In the genomic region with DNA sequence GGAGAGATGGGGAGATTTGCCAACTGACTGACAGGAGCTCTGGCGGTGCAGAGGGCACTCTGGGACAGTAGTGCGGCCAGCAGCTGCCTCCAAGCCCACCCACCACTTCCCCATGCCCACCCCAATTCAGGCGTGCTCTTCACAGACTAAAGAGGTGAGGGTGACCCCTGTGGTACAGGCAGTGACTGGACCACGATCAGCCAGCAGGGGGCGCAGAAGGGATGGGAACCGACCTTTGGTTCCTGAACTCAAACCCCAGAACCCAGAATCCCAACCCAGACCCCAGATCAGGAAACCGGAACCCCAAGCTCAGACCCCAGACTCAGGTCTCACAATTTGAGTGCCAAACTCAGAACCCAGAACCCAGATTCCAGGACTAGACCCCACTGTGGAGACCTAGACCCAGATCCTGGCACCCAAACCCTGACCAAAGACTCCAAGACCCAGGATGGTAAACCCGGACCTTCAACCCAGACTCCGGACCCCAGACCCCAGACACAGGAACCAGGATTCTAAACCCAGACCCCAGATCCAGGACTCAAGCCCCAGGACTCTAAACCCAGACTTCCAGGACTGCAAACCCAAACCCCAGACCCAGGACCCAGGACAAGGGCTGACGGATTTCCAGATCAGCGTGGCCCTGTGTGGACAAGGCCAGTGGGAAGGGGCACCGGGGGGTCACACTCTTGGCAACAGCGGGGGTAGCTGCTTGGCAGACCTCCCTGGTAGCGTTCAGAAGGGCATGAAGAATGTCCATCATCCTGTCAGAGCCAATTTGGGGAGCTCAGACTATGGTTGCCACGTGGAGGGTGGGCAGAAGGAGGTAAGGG, we compare ENCODE assay signal across 9 cellular contexts. TPM values are rescaled to one million over a fixed set of nuclear protein-coding genes. Genes with fewer than 3 reads are reported as not detected.
DNase-seq lines count a peak whose midpoint lies in the region; ATAC-seq, FAIRE-seq and TF ChIP-seq lines count a peak whose summit lies in the region.
"Had no signal": no experiment of that assay in that cellular context is flagged by ENCODE, and none has a peak within 500 bp of the region (broad histone marks: within the 10 kb centered on the region; RNA-seq: fewer than 3 reads in every experiment).

No MANE protein-coding gene starts in this region.

- DNase-seq in ACHN: peak; percentile 48
- DNase-seq in GM18507 (ENCODE audit: extremely low spot score, insufficient read length, low read depth): no peak
- DNase-seq in SJCRH30: peak; percentile 63 to 75
- peak; percentile 60 to 91 (median 80) for DNase-seq in activated naive CD4-positive, alpha-beta T cell (lab: John Stamatoyannopoulos, UW)
- peak; percentile 91 for DNase-seq in glutamatergic neuron
- DNase-seq in progenitor cell of endocrine pancreas (ENCODE audit: low spot score, unreplicated experiment): peak; percentile 66
- peak; percentile 91 for DNase-seq in upper lobe of right lung
- DNase-seq in RCC 7860 (ENCODE audit: low spot score): no peak

- H3K36me3 ChIP-seq in SJCRH30 (no peaks in the 10 kb centered on the region), upper lobe of right lung (no peaks in the 10 kb centered on the region)
- H3K36me3 ChIP-seq: HAP-1 had no signal

- in situ Hi-C loops in ACHN (cut with HindIII; ENCODE audit: low pct_ligation_motif_present, low pct_unique_long_range_greater_than_20kb, low sequenced_read_pairs): no loop called here

- intact Hi-C loops in upper lobe of right lung (cut with DNase I): no loop called here

- H3K27ac Mint-ChIP-seq in glutamatergic neuron (ENCODE audit: unreplicated experiment) (no peak overlapping the region), progenitor cell of endocrine pancreas (no peak overlapping the region)

- ATAC-seq in upper lobe of right lung: peak; percentile 64

- peak; percentile 91 for TF ChIP-seq CTCF in glutamatergic neuron (IDR thresholded peaks at IDR 0.05; ENCODE audit: partially characterized antibody, unreplicated experiment)
- TF ChIP-seq CTCF in progenitor cell of endocrine pancreas (IDR thresholded peaks at IDR 0.05; ENCODE audit: unreplicated experiment): peak; percentile 90
- TF ChIP-seq CTCF in upper lobe of right lung (IDR thresholded peaks at IDR 0.05): peak; percentile 88

- H3K27me3 Mint-ChIP-seq in glutamatergic neuron (ENCODE audit: unreplicated experiment): peaks cover 7% of the 10 kb centered on the region
- H3K27me3 Mint-ChIP-seq in progenitor cell of endocrine pancreas: peaks cover 31% of the 10 kb centered on the region

- FAIRE-seq in GM18507 (lab: Jason Lieb, UNC) (peak; percentile 93), RCC 7860 (lab: Jason Lieb, UNC) (no peak)

- no peaks in the 10 kb centered on the region for H3K4me1 ChIP-seq in SJCRH30
- H3K4me1 ChIP-seq in upper lobe of right lung: peaks cover 41% of the 10 kb centered on the region
- H3K4me1 ChIP-seq: HAP-1 had no signal

- H3K27ac ChIP-seq in SJCRH30: no peak overlapping the region
- H3K27ac ChIP-seq in upper lobe of right lung: peak overlapping the region; percentile 63

- H3K4me1 Mint-ChIP-seq in glutamatergic neuron (ENCODE audit: low read depth, unreplicated experiment): no peaks in the 10 kb centered on the region
- peaks cover 2% of the 10 kb centered on the region for H3K4me1 Mint-ChIP-seq in progenitor cell of endocrine pancreas (ENCODE audit: low read depth)

- H3K36me3 Mint-ChIP-seq in glutamatergic neuron (ENCODE audit: unreplicated experiment) (no peaks in the 10 kb centered on the region), progenitor cell of endocrine pancreas (ENCODE audit: insufficient read depth) (no peaks in the 10 kb centered on the region)

- H3K4me3 ChIP-seq in SJCRH30 (no peak overlapping the region), upper lobe of right lung (no peak overlapping the region)
- H3K4me3 ChIP-seq: HAP-1 had no signal

- H3K9me3 ChIP-seq in SJCRH30 (replicated peaks): no peaks in the 10 kb centered on the region
- no peaks in the 10 kb centered on the region for H3K9me3 ChIP-seq in upper lobe of right lung
- H3K9me3 ChIP-seq: HAP-1 had no signal

- H3K9me3 Mint-ChIP-seq in glutamatergic neuron (ENCODE audit: unreplicated experiment) (peaks cover 8% of the 10 kb centered on the region), progenitor cell of endocrine pancreas (ENCODE audit: low read depth) (no peaks in the 10 kb centered on the region)

- H3K27me3 ChIP-seq in SJCRH30: no peaks in the 10 kb centered on the region
- no peaks in the 10 kb centered on the region for H3K27me3 ChIP-seq in upper lobe of right lung

- H3K4me3 Mint-ChIP-seq in glutamatergic neuron (ENCODE audit: unreplicated experiment) (no peak overlapping the region), progenitor cell of endocrine pancreas (ENCODE audit: low read depth) (no peak overlapping the region)

RNA-seq across cellular contexts. Expression of a gene that starts 3.7 kb away (rescaled TPM):
- not detected in 2 replicates for total RNA-seq in SJCRH30 (2014; rRNA removed; shearing (Covaris generic))
- total RNA-seq in glutamatergic neuron (ENCODE audit: unreplicated experiment) (not detected), progenitor cell of endocrine pancreas (0.33 TPM in 1 of 2 replicates, not detected in the other), upper lobe of right lung (3.8 TPM)

RNA-seq across cellular contexts. Expression of a gene that starts 10.6 kb away (rescaled TPM):
- total RNA-seq in SJCRH30 (2014; rRNA removed; shearing (Covaris generic)): 6.6 and 6.7 TPM in 2 replicates
- total RNA-seq in glutamatergic neuron (ENCODE audit: unreplicated experiment) (0.29 TPM), progenitor cell of endocrine pancreas (0.26 and 0.40 TPM in 2 replicates), upper lobe of right lung (14.9 TPM)

Comparison
In these comparisons a context has a peak if more than half of its experiments do, and no peak if none do; other contexts are left out.
1. DNase-seq: peak in ACHN (single experiment), SJCRH30 (2 of 2), activated naive CD4-positive, alpha-beta T cell (4 of 4), glutamatergic neuron (single experiment), progenitor cell of endocrine pancreas (single experiment) and upper lobe of right lung (single experiment); none in GM18507 (single experiment) and RCC 7860 (single experiment).
2. Peak in every context shown above with its lines, with median percentiles within 50 percentile points of each other: CTCF ChIP-seq.